Comparison of ENCODE assay signal across 15 cellular contexts in genomic region chr4:23234018-23234417, GRCh38.
DNase-seq lines count a peak whose midpoint lies in the region; ATAC-seq and TF ChIP-seq lines count a peak whose summit lies in the region.
"Had no signal": no experiment of that assay in that cellular context is flagged by ENCODE, and none has a peak within 500 bp of the region (broad histone marks: within the 10 kb centered on the region; RNA-seq: fewer than 3 reads in every experiment).

No MANE protein-coding gene starts in this region.

- no peaks in the 10 kb centered on the region for H4K20me1 ChIP-seq in GM23338 (replicated peaks; ENCODE audit: insufficient read depth)
- H4K20me1 ChIP-seq: BLaER1 had no signal

- no peaks in the 10 kb centered on the region for H3K36me3 Mint-ChIP-seq in GM23338 (ENCODE audit: low read depth)
- no peaks in the 10 kb centered on the region for H3K36me3 Mint-ChIP-seq in activated CD8-positive, alpha-beta T cell treated with anti-CD3 and anti-CD28 coated beads, Interleukin-2, amount 10 ng/mL, durations not matched to agents 7 days and 5 days (ENCODE audit: low read depth)
- H3K36me3 Mint-ChIP-seq: CD4-positive, CD25-positive, alpha-beta regulatory T cell had no signal

- DNase-seq in GM23338 (ENCODE audit: low spot score) (peak; percentile 84), NT2/D1 (ENCODE audit: low read depth, low spot score) (peak; percentile 44), iPS DF 6.9 (ENCODE audit: low read depth, low spot score) (peak; percentile 25), SW480 (ENCODE audit: low spot score) (no peak), CD1c-positive myeloid dendritic cell (ENCODE audit: extremely low spot score) (no peak)
- DNase-seq in activated CD8-positive, alpha-beta T cell treated with anti-CD3 and anti-CD28 coated beads, Interleukin-2, amount 10 ng/mL, durations not matched to agents 7 days and 5 days: no peak
- DNase-seq: 8988T; AML-193; CD4-positive, CD25-positive, alpha-beta regulatory T cell; DMS53; IMR-90 had no signal

- no peak overlapping the region for H2AFZ ChIP-seq in GM23338

- H3K4me3 ChIP-seq in GM23338: no peak overlapping the region
- H3K4me3 ChIP-seq in NT2/D1 (ENCODE audit: insufficient read length, low read depth): no peak overlapping the region
- no peak overlapping the region for H3K4me3 ChIP-seq in iPS DF 6.9 (ENCODE audit: low read length)
- H3K4me3 ChIP-seq in mesodermal cell (ENCODE audit: extremely low read depth, insufficient read depth, low read length, poor library complexity, severe bottlenecking): no peak overlapping the region
- H3K4me3 ChIP-seq: BLaER1 had no signal

- H3K27me3 ChIP-seq in GM23338 (ENCODE audit: insufficient read depth) (no peaks in the 10 kb centered on the region), NT2/D1 (ENCODE audit: insufficient read depth, insufficient read length) (no peaks in the 10 kb centered on the region), iPS DF 6.9 (ENCODE audit: control insufficient read depth, insufficient read depth, low read length) (no peaks in the 10 kb centered on the region)
- H3K27me3 ChIP-seq: BLaER1 had no signal

- peaks cover 34% of the 10 kb centered on the region for H3K4me1 ChIP-seq in GM23338 (ENCODE audit: insufficient read depth)
- no peaks in the 10 kb centered on the region for H3K4me1 ChIP-seq in NT2/D1 (ENCODE audit: insufficient read depth, insufficient read length)
- H3K4me1 ChIP-seq in iPS DF 6.9 (ENCODE audit: control insufficient read depth, insufficient read depth, low read length): peaks cover 8% of the 10 kb centered on the region; the same call in 1 of the 2 replicates
- H3K4me1 ChIP-seq in mesodermal cell (ENCODE audit: control insufficient read depth, insufficient read depth, low read length, poor library complexity, severe bottlenecking): peaks cover 9% of the 10 kb centered on the region
- H3K4me1 ChIP-seq: BLaER1 had no signal

- WGBS in iPS DF 6.9 (ENCODE audit: insufficient coverage, insufficient read length): no CpG with 5 or more reads among the region's 2 CpGs
- WGBS in mesodermal cell (ENCODE audit: insufficient coverage in 2 of 2), 2 experiments: 17 to 18% methylated on average over 2 of the region's 2 CpGs

- CTCF ChIA-PET in activated CD8-positive, alpha-beta T cell treated with anti-CD3 and anti-CD28 coated beads, Interleukin-2, amount 10 ng/mL, durations not matched to agents 7 days and 5 days (lab: Charles Lee): no interaction called here

- no peak for TF ChIP-seq CTCF in GM23338 (conservative IDR thresholded peaks at IDR 0.05; ENCODE audit: low read depth in 2 of 2)

- no peaks in the 10 kb centered on the region for H3K36me3 ChIP-seq in GM23338 (ENCODE audit: insufficient read depth)
- no peaks in the 10 kb centered on the region for H3K36me3 ChIP-seq in NT2/D1 (ENCODE audit: insufficient read depth, insufficient read length, low read length)
- H3K36me3 ChIP-seq in iPS DF 6.9 (ENCODE audit: control insufficient read depth, insufficient read depth, low read length): no peaks in the 10 kb centered on the region
- no peaks in the 10 kb centered on the region for H3K36me3 ChIP-seq in mesodermal cell (ENCODE audit: control insufficient read depth, insufficient read depth, low read length)
- H3K36me3 ChIP-seq: BLaER1 had no signal

- no peaks in the 10 kb centered on the region for H3K9me2 ChIP-seq in GM23338 (ENCODE audit: insufficient read depth)

- no peak overlapping the region for H3K4me3 Mint-ChIP-seq in GM23338
- H3K4me3 Mint-ChIP-seq in activated CD8-positive, alpha-beta T cell treated with anti-CD3 and anti-CD28 coated beads, Interleukin-2, amount 10 ng/mL, durations not matched to agents 7 days and 5 days: no peak overlapping the region
- H3K4me3 Mint-ChIP-seq: CD4-positive, CD25-positive, alpha-beta regulatory T cell had no signal

- POLR2A ChIA-PET in activated CD8-positive, alpha-beta T cell treated with anti-CD3 and anti-CD28 coated beads, Interleukin-2, amount 10 ng/mL, durations not matched to agents 7 days and 5 days (lab: Charles Lee): no interaction called here

- no peaks in the 10 kb centered on the region for H3K27me3 Mint-ChIP-seq in GM23338 (ENCODE audit: insufficient read depth, low read depth, poor library complexity)
- no peaks in the 10 kb centered on the region for H3K27me3 Mint-ChIP-seq in activated CD8-positive, alpha-beta T cell treated with anti-CD3 and anti-CD28 coated beads, Interleukin-2, amount 10 ng/mL, durations not matched to agents 7 days and 5 days (ENCODE audit: low read depth)
- H3K27me3 Mint-ChIP-seq: CD4-positive, CD25-positive, alpha-beta regulatory T cell had no signal

- no peaks in the 10 kb centered on the region for H3K79me2 ChIP-seq in GM23338 (replicated peaks; ENCODE audit: insufficient read depth)

- peaks cover 20% of the 10 kb centered on the region for H3K4me1 Mint-ChIP-seq in GM23338
- H3K4me1 Mint-ChIP-seq in activated CD8-positive, alpha-beta T cell treated with anti-CD3 and anti-CD28 coated beads, Interleukin-2, amount 10 ng/mL, durations not matched to agents 7 days and 5 days (ENCODE audit: low read depth): no peaks in the 10 kb centered on the region
- H3K4me1 Mint-ChIP-seq: CD4-positive, CD25-positive, alpha-beta regulatory T cell had no signal

- no peaks in the 10 kb centered on the region for H3F3A ChIP-seq in GM23338 (replicated peaks; ENCODE audit: low read depth)

- 0 out of 2 replicates have a peak overlapping the region, but pooled peaks have one; percentile 27 for H3K27ac Mint-ChIP-seq in GM23338
- no peak overlapping the region for H3K27ac Mint-ChIP-seq in activated CD8-positive, alpha-beta T cell treated with anti-CD3 and anti-CD28 coated beads, Interleukin-2, amount 10 ng/mL, durations not matched to agents 7 days and 5 days
- H3K27ac Mint-ChIP-seq: CD4-positive, CD25-positive, alpha-beta regulatory T cell had no signal

- H3K4me2 ChIP-seq in GM23338: 0 out of 2 replicates have a peak overlapping the region, but pooled peaks have one; percentile 5
- H3K4me2 ChIP-seq: BLaER1 had no signal

- H3K9me3 Mint-ChIP-seq in GM23338: no peaks in the 10 kb centered on the region
- no peaks in the 10 kb centered on the region for H3K9me3 Mint-ChIP-seq in activated CD8-positive, alpha-beta T cell treated with anti-CD3 and anti-CD28 coated beads, Interleukin-2, amount 10 ng/mL, durations not matched to agents 7 days and 5 days (ENCODE audit: insufficient read depth)

- H3K27ac ChIP-seq in GM23338 (ENCODE audit: low read depth) (peak overlapping the region; percentile 84), iPS DF 6.9 (ENCODE audit: low read length) (no peak overlapping the region), mesodermal cell (ENCODE audit: low read depth, low read length, severe bottlenecking) (peak overlapping the region; percentile 7)
- H3K27ac ChIP-seq: BLaER1, HL-60 had no signal

- H3K9ac ChIP-seq in NT2/D1 (ENCODE audit: insufficient read length, low read depth): no peak overlapping the region
- H3K9ac ChIP-seq: BLaER1 had no signal

- H3K9me3 ChIP-seq in NT2/D1 (ENCODE audit: insufficient read depth, low read length) (no peaks in the 10 kb centered on the region), iPS DF 6.9 (ENCODE audit: control insufficient read depth, insufficient read depth, low read length) (no peaks in the 10 kb centered on the region), mesodermal cell (ENCODE audit: control insufficient read depth, low read length) (no peaks in the 10 kb centered on the region)
- H3K9me3 ChIP-seq: BLaER1 had no signal

- peak; percentile 83 for ATAC-seq in GM23338
- ATAC-seq in activated CD8-positive, alpha-beta T cell treated with anti-CD3 and anti-CD28 coated beads, Interleukin-2, amount 10 ng/mL, durations not matched to agents 7 days and 5 days: no peak
- no peak for ATAC-seq in activated CD4-positive, CD25-positive, alpha-beta regulatory T cell treated with anti-CD3 and anti-CD28 coated beads, Interleukin-2, amount 50 U/mL, for 24 hours

TF ChIP-seq in GM23338, 12 proteins besides CTCF, POLR2A, EP300 and RAD21:
- TF ChIP-seq STAT1 (IDR thresholded peaks at IDR 0.05; ENCODE audit: unreplicated experiment) (no peak), JUNB (IDR thresholded peaks at IDR 0.05; ENCODE audit: unreplicated experiment) (no peak), ETS1 (IDR thresholded peaks at IDR 0.05) (no peak)
TF ChIP-seq in GM23338: peak in this region for 0.

Comparison
In these comparisons a context has a peak if more than half of its experiments do, and no peak if none do; other contexts are left out.
1. DNase-seq: peak in GM23338 (single experiment), NT2/D1 (single experiment) and iPS DF 6.9 (single experiment); none in SW480 (single experiment), activated CD8-positive, alpha-beta T cell treated with anti-CD3 and anti-CD28 coated beads, Interleukin-2, amount 10 ng/mL, durations not matched to agents 7 days and 5 days (single experiment) and CD1c-positive myeloid dendritic cell (single experiment).